In the genomic region with DNA sequence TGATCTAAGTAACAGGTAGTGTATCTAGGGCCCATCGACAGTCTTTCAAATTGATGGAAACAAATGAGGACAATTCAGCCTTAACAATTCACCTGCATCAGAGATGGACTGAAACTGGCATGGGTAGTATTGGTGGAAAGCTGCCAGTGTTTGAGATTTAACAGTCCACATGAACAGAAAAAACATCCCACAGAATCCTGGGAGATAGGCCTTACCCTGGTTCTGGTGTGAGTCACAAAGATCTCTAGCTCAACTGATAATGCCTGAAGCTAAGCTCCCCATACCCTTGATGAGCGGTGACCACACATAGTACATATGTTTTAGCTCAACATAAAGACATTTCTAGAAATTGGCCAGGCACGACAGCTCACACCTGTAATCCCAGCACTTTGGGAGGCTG, we compare ENCODE assay signal across 27 cellular contexts. TPM values are rescaled to one million over a fixed set of nuclear protein-coding genes. Genes with fewer than 3 reads are reported as not detected.
DNase-seq lines count a peak whose midpoint lies in the region; ATAC-seq and TF ChIP-seq lines count a peak whose summit lies in the region.
"Had no signal": no experiment of that assay in that cellular context is flagged by ENCODE, and none has a peak within 500 bp of the region (broad histone marks: within the 10 kb centered on the region; RNA-seq: fewer than 3 reads in every experiment).

No MANE protein-coding gene starts in this region.

- ATAC-seq in heart left ventricle (peak; percentile 62 to 85 (median 65)), right cardiac atrium (no peak), esophagus mucosa (no peak)
- ATAC-seq: activated T-cell treated with anti-CD3 and anti-CD28 coated beads, Interleukin-2, amount 50 U/mL, for 72 hours; naive thymus-derived CD4-positive, alpha-beta T cell had no signal

- no peak overlapping the region for H3K23ac ChIP-seq in mesenchymal stem cell (ENCODE audit: low read length in 2 of 2)

- no peak overlapping the region for H2AFZ ChIP-seq in mesenchymal stem cell (ENCODE audit: low read depth, low read length)

- H3K9ac ChIP-seq in mesenchymal stem cell (ENCODE audit: low read length) = no peak overlapping the region

- intact Hi-C loops in heart left ventricle (cut with DNase I) (no loop called here), right cardiac atrium (cut with DNase I) (no loop called here), uterus (cut with DNase I; ENCODE audit: low total_unique reads) (no loop called here)

- H3K4me2 ChIP-seq in mesenchymal stem cell (ENCODE audit: low read length, poor library complexity, severe bottlenecking) = no peak overlapping the region

- H3K27me3 Mint-ChIP-seq in nephron progenitor cell (ENCODE audit: low read depth, poor library complexity) = no peaks in the 10 kb centered on the region
- H3K27me3 Mint-ChIP-seq: activated B cell treated with CpG ODN at 0.5 μM for 24 hours; CD4-positive, alpha-beta memory T cell; naive thymus-derived CD4-positive, alpha-beta T cell had no signal

- TF ChIP-seq POLR2A in heart left ventricle (IDR thresholded peaks at IDR 0.05) (no peak), uterus (IDR thresholded peaks at IDR 0.05) (no peak)

- H3K79me1 ChIP-seq in mesenchymal stem cell (replicated peaks; ENCODE audit: low read length, poor library complexity, severe bottlenecking) = peaks cover 11% of the 10 kb centered on the region

- 67 to 76% (median 71%) methylated on average over 3 of the region's 3 CpGs for WGBS in heart left ventricle, 4 donors
- WGBS in right cardiac atrium = 92% methylated on average over 3 of the region's 3 CpGs
- WGBS in mesenchymal stem cell = 99% methylated on average over 3 of the region's 3 CpGs

- no peak for DNase-seq in heart left ventricle
- no peak for DNase-seq in right cardiac atrium
- DNase-seq in amniotic epithelial cell (ENCODE audit: low read depth) = peak; percentile 95
- DNase-seq in mesenchymal stem cell = peak; percentile 24
- peak in 1 of 2 donors; percentile 60 for DNase-seq in uterus
- no peak for DNase-seq in nephron progenitor cell
- no peak for DNase-seq in nucleus accumbens (lab: John Stamatoyannopoulos, UW)
- DNase-seq: activated B cell treated with CpG ODN at 0.5 μM for 24 hours; activated CD4-positive, alpha-beta T cell treated with anti-CD3 and anti-CD28 coated beads, Interleukin-2, amount 50 U/mL, for 1 hour; activated naive CD4-positive, alpha-beta T cell treated with Interleukin-2 at 50 U/mL for 16 hours; activated T-cell treated with anti-CD3 and anti-CD28 coated beads, Interleukin-2, amount 50 U/mL, for 72 hours; CD4-positive, alpha-beta memory T cell; effector CD8-positive, alpha-beta T cell; naive thymus-derived CD4-positive, alpha-beta T cell; NCI-H1092 treated with DMSO at 0.1 percent for 48 hours; NCI-H187; NCI-H69; Peyer's patch; SJCRH30; stimulated activated CD4-positive, alpha-beta T cell treated with anti-CD3 and anti-CD28 coated beads, Interleukin-15, amount 100 ng/mL, for 24 hours; stimulated activated naive CD4-positive, alpha-beta T cell had no signal

- peaks cover 9% of the 10 kb centered on the region for H3K4me1 Mint-ChIP-seq in nephron progenitor cell

- no peak overlapping the region for H3K14ac ChIP-seq in mesenchymal stem cell (ENCODE audit: low read length in 2 of 2)

- no peak overlapping the region for H3K4me3 ChIP-seq in heart left ventricle
- H3K4me3 ChIP-seq in right cardiac atrium (ENCODE audit: low read length) = no peak overlapping the region
- H3K4me3 ChIP-seq in mesenchymal stem cell (ENCODE audit: insufficient read depth in 1 of 2, low read depth in 1 of 2, low read length in 2 of 2) = no peak overlapping the region
- no peak overlapping the region for H3K4me3 ChIP-seq in uterus
- H3K4me3 ChIP-seq: adrenal gland, breast epithelium, Peyer's patch, SJCRH30, suprapubic skin had no signal

- peaks cover 66% of the 10 kb centered on the region for H3K36me3 Mint-ChIP-seq in nephron progenitor cell (ENCODE audit: low read depth)

- H3K27ac Mint-ChIP-seq in nephron progenitor cell = no peak overlapping the region
- H3K27ac Mint-ChIP-seq: activated B cell treated with CpG ODN at 0.5 μM for 24 hours; activated T-cell treated with anti-CD3 and anti-CD28 coated beads, Interleukin-2, amount 50 U/mL, for 72 hours; mesothelial cell of epicardium had no signal

- no peak overlapping the region for H3K4me3 Mint-ChIP-seq in nephron progenitor cell
- H3K4me3 Mint-ChIP-seq: activated B cell treated with CpG ODN at 0.5 μM for 24 hours; activated T-cell treated with anti-CD3 and anti-CD28 coated beads, Interleukin-2, amount 50 U/mL, for 72 hours; CD4-positive, alpha-beta memory T cell; mesothelial cell of epicardium; naive thymus-derived CD4-positive, alpha-beta T cell had no signal

- no peak overlapping the region for H2AK5ac ChIP-seq in mesenchymal stem cell (ENCODE audit: low read length, severe bottlenecking)

- peaks cover 4% of the 10 kb centered on the region for H3K9me3 Mint-ChIP-seq in nephron progenitor cell
- H3K9me3 Mint-ChIP-seq: activated B cell treated with CpG ODN at 0.5 μM for 24 hours; activated T-cell treated with anti-CD3 and anti-CD28 coated beads, Interleukin-2, amount 50 U/mL, for 72 hours; CD4-positive, alpha-beta memory T cell; mesothelial cell of epicardium; naive thymus-derived CD4-positive, alpha-beta T cell had no signal

- H3K27me3 ChIP-seq in heart left ventricle (no peaks in the 10 kb centered on the region), right cardiac atrium (ENCODE audit: control insufficient read depth, insufficient read depth) (no peaks in the 10 kb centered on the region), mesenchymal stem cell (ENCODE audit: control insufficient read depth in 1 of 2, insufficient read depth in 1 of 2, low read length in 2 of 2) (no peaks in the 10 kb centered on the region), uterus (no peaks in the 10 kb centered on the region)
- H3K27me3 ChIP-seq: adrenal gland, breast epithelium, Peyer's patch, SJCRH30, suprapubic skin had no signal

- TF ChIP-seq CTCF in heart left ventricle (IDR thresholded peaks at IDR 0.05) = no peak
- TF ChIP-seq CTCF in uterus (IDR thresholded peaks at IDR 0.05) = no peak
- TF ChIP-seq CTCF in nephron progenitor cell (IDR thresholded peaks at IDR 0.05) = no peak

- H4K91ac ChIP-seq in mesenchymal stem cell (ENCODE audit: low read length) = no peak overlapping the region

- H3K36me3 ChIP-seq in heart left ventricle = peaks cover 0 to 86% (median 57%) of the 10 kb centered on the region in 9 donors
- peaks cover 28 to 53% of the 10 kb centered on the region in 2 experiments for H3K36me3 ChIP-seq in mesenchymal stem cell (ENCODE audit: control insufficient read depth in 1 of 2, insufficient read depth in 2 of 2, low read depth in 1 of 2, low read length in 2 of 2)
- no peaks in the 10 kb centered on the region for H3K36me3 ChIP-seq in uterus
- H3K36me3 ChIP-seq: breast epithelium had no signal

- H4K8ac ChIP-seq in mesenchymal stem cell (ENCODE audit: low read length) = no peak overlapping the region

- H2BK12ac ChIP-seq in mesenchymal stem cell (ENCODE audit: low read length in 2 of 2) = no peak overlapping the region

- H3K4ac ChIP-seq in mesenchymal stem cell (ENCODE audit: low read depth in 1 of 2, low read length in 2 of 2) = no peak overlapping the region

- no peak overlapping the region for H2BK120ac ChIP-seq in mesenchymal stem cell (ENCODE audit: low read depth, low read length)

- H2BK15ac ChIP-seq in mesenchymal stem cell (ENCODE audit: low read depth, poor library complexity, severe bottlenecking) = no peak overlapping the region

- H2BK5ac ChIP-seq in mesenchymal stem cell (ENCODE audit: low read depth, low read length, poor library complexity, severe bottlenecking) = no peak overlapping the region

- H3K27ac ChIP-seq in heart left ventricle (peak overlapping the region in 2 of 12 donors; percentile 26 to 42), right cardiac atrium (ENCODE audit: low read length) (no peak overlapping the region), mesenchymal stem cell (ENCODE audit: low read length, poor library complexity, severe bottlenecking) (no peak overlapping the region), uterus (peak overlapping the region; percentile 57 to 62)
- H3K27ac ChIP-seq: breast epithelium, epithelial cell of prostate, Peyer's patch, SJCRH30, suprapubic skin had no signal

- H3K4me1 ChIP-seq in heart left ventricle = peaks cover 0 to 58% (median 26%) of the 10 kb centered on the region in 12 donors
- H3K4me1 ChIP-seq in right cardiac atrium (ENCODE audit: control insufficient read depth, insufficient read depth, low read length) = no peaks in the 10 kb centered on the region
- H3K4me1 ChIP-seq in mesenchymal stem cell (ENCODE audit: control insufficient read depth, insufficient read depth, low read depth, low read length) = peaks cover 9% of the 10 kb centered on the region
- no peaks in the 10 kb centered on the region for H3K4me1 ChIP-seq in uterus
- H3K4me1 ChIP-seq: breast epithelium, SJCRH30 had no signal

- H3K9me3 ChIP-seq in heart left ventricle (no peaks in the 10 kb centered on the region), right cardiac atrium (ENCODE audit: control insufficient read depth, low read length) (no peaks in the 10 kb centered on the region), mesenchymal stem cell (ENCODE audit: control insufficient read depth, low read length) (no peaks in the 10 kb centered on the region), uterus (no peaks in the 10 kb centered on the region)
- H3K9me3 ChIP-seq: adrenal gland, breast epithelium, Peyer's patch, SJCRH30, suprapubic skin had no signal

- H3K18ac ChIP-seq in mesenchymal stem cell (ENCODE audit: low read depth in 1 of 2, low read length in 2 of 2) = no peak overlapping the region

RNA-seq across cellular contexts. Expression of a gene that starts 21.9 kb away (rescaled TPM):
- total RNA-seq in heart left ventricle = 10 to 100 TPM; 28.8 to 47.0 (median 42.2) TPM
- polyA plus RNA-seq in heart left ventricle = 10 to 100 TPM; 17.0 to 49.0 TPM
- 10 to 100 TPM; 33.9 to 44.8 (median 38.9) TPM for total RNA-seq in right cardiac atrium
- polyA plus RNA-seq in right cardiac atrium = 21.3 TPM
- polyA plus RNA-seq in mesenchymal stem cell (2013, experiment 1 of 2) = 51.6 TPM
- polyA plus RNA-seq in mesenchymal stem cell (2013, experiment 2 of 2) = 53.7 TPM
- total RNA-seq in uterus = 100 to 1,000 TPM in 1 of 4 donors, 10 to 100 TPM in 3; 34.6 to 118 (median 57.3) TPM
- 42.2 TPM for total RNA-seq in esophagus mucosa

RNA-seq across cellular contexts. Expression of a gene that starts 34.1 kb away (rescaled TPM):
- total RNA-seq in heart left ventricle = 1,000 to 10,000 TPM in 1 of 9 donors, 100 to 1,000 TPM in 8; 562 to 1,150 (median 618) TPM
- polyA plus RNA-seq in heart left ventricle = 100 to 1,000 TPM; 401 to 774 TPM
- 100 to 1,000 TPM; 484 to 570 (median 535) TPM for total RNA-seq in right cardiac atrium
- 366 TPM for polyA plus RNA-seq in right cardiac atrium
- polyA plus RNA-seq in mesenchymal stem cell (2013, experiment 1 of 2) = 476 TPM
- 478 TPM for polyA plus RNA-seq in mesenchymal stem cell (2013, experiment 2 of 2)
- total RNA-seq in uterus = 100 to 1,000 TPM; 390 to 894 (median 580) TPM
- 483 TPM for total RNA-seq in esophagus mucosa

RNA-seq across cellular contexts. Expression of a gene that starts 58.3 kb away (rescaled TPM):
- total RNA-seq in heart left ventricle = 100 to 1,000 TPM; 127 to 259 (median 174) TPM
- 100 to 1,000 TPM in 1 of 2 donors, 10 to 100 TPM in 1; 89.6 to 188 TPM for polyA plus RNA-seq in heart left ventricle
- 100 to 1,000 TPM; 149 to 185 (median 180) TPM for total RNA-seq in right cardiac atrium
- polyA plus RNA-seq in right cardiac atrium = 78.9 TPM
- 112 TPM for polyA plus RNA-seq in mesenchymal stem cell (2013, experiment 1 of 2)
- polyA plus RNA-seq in mesenchymal stem cell (2013, experiment 2 of 2) = 111 TPM
- total RNA-seq in uterus = 100 to 1,000 TPM in 2 of 4 donors, 10 to 100 TPM in 2; 89.1 to 276 (median 116) TPM
- total RNA-seq in esophagus mucosa = 94.2 TPM

Comparison
In these comparisons a context has a peak if more than half of its experiments do, and no peak if none do; other contexts are left out.
1. ATAC-seq: peak in heart left ventricle (4 of 4); none in right cardiac atrium (0 of 2) and esophagus mucosa (single experiment).
2. DNase-seq: peak in amniotic epithelial cell (single experiment) and mesenchymal stem cell (single experiment); none in heart left ventricle (0 of 5), right cardiac atrium (0 of 3), nephron progenitor cell (single experiment) and nucleus accumbens (0 of 56).
3. H3K27ac ChIP-seq: peak in uterus (2 of 2); none in right cardiac atrium (single experiment) and mesenchymal stem cell (single experiment).